In genomic region chr1:145215061-145215460, GRCh38 we compare ENCODE assay signal across 9 cellular contexts. TPM values are rescaled to one million over a fixed set of nuclear protein-coding genes. Genes with fewer than 3 reads are reported as not detected.
A peak's percentile ranks its signal among the peaks of the same experiment; 100 is the strongest.
DNase-seq lines count a peak whose midpoint lies in the region; ATAC-seq and TF ChIP-seq lines count a peak whose summit lies in the region.
"Not testable (repeated sequence)": the region's sequence is repeated elsewhere in the genome, so short reads cannot be mapped to it uniquely, and the experiment has no call there.
"Had no signal": no experiment of that assay in that cellular context is flagged by ENCODE, and none has a peak within 500 bp of the region (broad histone marks: within the 10 kb centered on the region; RNA-seq: fewer than 3 reads in every experiment).

No MANE protein-coding gene starts in this region.

- not testable (repeated sequence) for H3K27me3 ChIP-seq in suprapubic skin

- not testable (repeated sequence) for H4K20me1 ChIP-seq in OCI-LY7 (ENCODE audit: insufficient read depth, low read length)

- not testable (repeated sequence) for H3K36me3 ChIP-seq in OCI-LY7 (ENCODE audit: insufficient read depth, low read length); suprapubic skin

- intact Hi-C loops in CD14-positive monocyte (cut with micrococcal nuclease); OCI-LY7 (cut with micrococcal nuclease; ENCODE audit: unreplicated experiment): not testable (repeated sequence)

- not testable (repeated sequence) for ATAC-seq in activated naive CD8-positive, alpha-beta T cell treated with anti-CD3 and anti-CD28 coated beads, Interleukin-2, amount 50 U/mL, for 24 hours

- no CpG with 5 or more reads among the region's 35 CpGs for WGBS in suprapubic skin

- TF ChIP-seq EP300 in suprapubic skin (IDR thresholded peaks at IDR 0.05) = not testable (repeated sequence)

- not testable (repeated sequence) for BruUV-seq in OCI-LY7 (replicated peaks; lab: Mats Ljungman, UMichigan)

- H3K9me3 ChIP-seq in OCI-LY7 (ENCODE audit: low read length); suprapubic skin: not testable (repeated sequence)

- DNase-seq in CD14-positive monocyte (ENCODE audit: low spot score) (peak; percentile 47), mesothelial cell of epicardium (ENCODE audit: low spot score in 2 of 2, unreplicated experiment in 2 of 2) (peak; percentile 23 to 77), suprapubic skin (ENCODE audit: low spot score in 2 of 2) (peak; percentile 77 to 82)
- DNase-seq in OCI-LY7 (ENCODE audit: low spot score); fibroblast of villous mesenchyme (ENCODE audit: low read depth): not testable (repeated sequence)
- DNase-seq in activated CD4-positive, alpha-beta memory T cell treated with anti-CD3 and anti-CD28 coated beads, Interleukin-2, amount 10 ng/mL, durations not matched to agents 7 days and 5 days = peak; percentile 55
- DNase-seq in activated naive CD8-positive, alpha-beta T cell treated with anti-CD3 and anti-CD28 coated beads, Interleukin-2, amount 50 U/mL, for 24 hours = peak; percentile 65
- DNase-seq in stimulated activated CD4-positive, alpha-beta T cell treated with anti-CD3 and anti-CD28 coated beads, Interleukin-12 subunit alpha, Interleukin-12 subunit beta, amount 100 ng/mL, for 4 hours = peak; percentile 49

- H3K4me2 ChIP-seq in OCI-LY7 (ENCODE audit: low read length) = not testable (repeated sequence)

- H2AFZ ChIP-seq in OCI-LY7 (ENCODE audit: low read length) = not testable (repeated sequence)

- not testable (repeated sequence) for H3K36me3 Mint-ChIP-seq in CD14-positive monocyte; activated CD4-positive, alpha-beta memory T cell treated with anti-CD3 and anti-CD28 coated beads, Interleukin-2, amount 10 ng/mL, durations not matched to agents 7 days and 5 days (ENCODE audit: low read depth); activated naive CD8-positive, alpha-beta T cell treated with anti-CD3 and anti-CD28 coated beads, Interleukin-2, amount 50 U/mL, for 24 hours (ENCODE audit: low read depth); mesothelial cell of epicardium

- H3K27me3 Mint-ChIP-seq in CD14-positive monocyte (ENCODE audit: low read depth in 3 of 3); activated CD4-positive, alpha-beta memory T cell treated with anti-CD3 and anti-CD28 coated beads, Interleukin-2, amount 10 ng/mL, durations not matched to agents 7 days and 5 days; activated naive CD8-positive, alpha-beta T cell treated with anti-CD3 and anti-CD28 coated beads, Interleukin-2, amount 50 U/mL, for 24 hours; mesothelial cell of epicardium (ENCODE audit: low read depth): not testable (repeated sequence)

- POLR2A ChIA-PET in OCI-LY7 (lab: Charles Lee); activated CD4-positive, alpha-beta memory T cell treated with anti-CD3 and anti-CD28 coated beads, Interleukin-2, amount 10 ng/mL, durations not matched to agents 7 days and 5 days (lab: Charles Lee): not testable (repeated sequence)

- peak overlapping the region; percentile 59 for H3K27ac ChIP-seq in OCI-LY7 (ENCODE audit: low read depth, low read length, poor library complexity, severe bottlenecking)
- H3K27ac ChIP-seq in suprapubic skin = peak overlapping the region; percentile 73

- not testable (repeated sequence) for H3K27ac Mint-ChIP-seq in CD14-positive monocyte; activated CD4-positive, alpha-beta memory T cell treated with anti-CD3 and anti-CD28 coated beads, Interleukin-2, amount 10 ng/mL, durations not matched to agents 7 days and 5 days; activated naive CD8-positive, alpha-beta T cell treated with anti-CD3 and anti-CD28 coated beads, Interleukin-2, amount 50 U/mL, for 24 hours; mesothelial cell of epicardium

- not testable (repeated sequence) for TF ChIP-seq CTCF in CD14-positive monocyte (IDR thresholded peaks at IDR 0.05); OCI-LY7 (conservative IDR thresholded peaks at IDR 0.05; ENCODE audit: low read length); fibroblast of villous mesenchyme (IDR thresholded peaks at IDR 0.05; ENCODE audit: insufficient read depth, low read depth, low read length); mesothelial cell of epicardium (IDR thresholded peaks at IDR 0.05; ENCODE audit: unreplicated experiment); suprapubic skin (IDR thresholded peaks at IDR 0.05)

- H3K4me3 ChIP-seq in OCI-LY7 (ENCODE audit: low read depth, low read length, poor library complexity, severe bottlenecking) (peak overlapping the region; percentile 63), fibroblast of villous mesenchyme (ENCODE audit: low read depth, low read length) (peak overlapping the region; percentile 42), suprapubic skin (peak overlapping the region; percentile 58)

- H3K4me1 ChIP-seq in OCI-LY7 (ENCODE audit: insufficient read depth, low read length, poor library complexity, severe bottlenecking); suprapubic skin: not testable (repeated sequence)

- H3K9me3 Mint-ChIP-seq in CD14-positive monocyte; activated CD4-positive, alpha-beta memory T cell treated with anti-CD3 and anti-CD28 coated beads, Interleukin-2, amount 10 ng/mL, durations not matched to agents 7 days and 5 days; activated naive CD8-positive, alpha-beta T cell treated with anti-CD3 and anti-CD28 coated beads, Interleukin-2, amount 50 U/mL, for 24 hours; mesothelial cell of epicardium: not testable (repeated sequence)

- not testable (repeated sequence) for H3K9me2 ChIP-seq in OCI-LY7 (ENCODE audit: insufficient read depth, low read length)

- H3K4me1 Mint-ChIP-seq in CD14-positive monocyte; activated CD4-positive, alpha-beta memory T cell treated with anti-CD3 and anti-CD28 coated beads, Interleukin-2, amount 10 ng/mL, durations not matched to agents 7 days and 5 days; activated naive CD8-positive, alpha-beta T cell treated with anti-CD3 and anti-CD28 coated beads, Interleukin-2, amount 50 U/mL, for 24 hours; mesothelial cell of epicardium: not testable (repeated sequence)

- TF ChIP-seq POLR2A in suprapubic skin (IDR thresholded peaks at IDR 0.05) = not testable (repeated sequence)

- not testable (repeated sequence) for H3K4me3 Mint-ChIP-seq in CD14-positive monocyte; activated CD4-positive, alpha-beta memory T cell treated with anti-CD3 and anti-CD28 coated beads, Interleukin-2, amount 10 ng/mL, durations not matched to agents 7 days and 5 days; activated naive CD8-positive, alpha-beta T cell treated with anti-CD3 and anti-CD28 coated beads, Interleukin-2, amount 50 U/mL, for 24 hours; mesothelial cell of epicardium

- CTCF ChIA-PET in OCI-LY7 (lab: Charles Lee; ENCODE audit: unreplicated experiment); activated CD4-positive, alpha-beta memory T cell treated with anti-CD3 and anti-CD28 coated beads, Interleukin-2, amount 10 ng/mL, durations not matched to agents 7 days and 5 days (lab: Charles Lee): not testable (repeated sequence)

- not testable (repeated sequence) for H3K79me2 ChIP-seq in OCI-LY7 (ENCODE audit: insufficient read depth, low read depth, low read length)

RNA-seq across cellular contexts. Expression of gene PPIAL4D, which starts 26.9 kb away (rescaled TPM):
- not detected for polyA plus RNA-seq in CD14-positive monocyte
- total RNA-seq in OCI-LY7 (2014; rRNA removed; shearing (Covaris generic)) = not detected in 2 replicates
- total RNA-seq in OCI-LY7 (2022) (not detected in 2 replicates), fibroblast of villous mesenchyme (not detected in 2 replicates), mesothelial cell of epicardium (not detected in 3 replicates), suprapubic skin (not detected)
- total RNA-seq in activated CD4-positive, alpha-beta memory T cell treated with anti-CD3 and anti-CD28 coated beads, Interleukin-2, amount 10 ng/mL, durations not matched to agents 7 days and 5 days = not detected
- total RNA-seq: temporal lobe had no signal
